In genomic region chr10:11874568-11875182, GRCh38 we compare ENCODE assay signal across 8 cellular contexts. TPM values are rescaled to one million over a fixed set of nuclear protein-coding genes. Genes with fewer than 3 reads are reported as not detected.
DNase-seq lines count a peak whose midpoint lies in the region; ATAC-seq and TF ChIP-seq lines count a peak whose summit lies in the region.

No MANE protein-coding gene starts in this region.

- H3K4me1 Mint-ChIP-seq in neural crest cell, result peaks cover 36% of the 10 kb centered on the region

- H3K27me3 Mint-ChIP-seq in neural crest cell (ENCODE audit: low read depth), result no peaks in the 10 kb centered on the region

- no peaks in the 10 kb centered on the region for H3K9me3 Mint-ChIP-seq in neural crest cell

- peaks cover 13 to 26% (median 23%) of the 10 kb centered on the region in 4 donors for H3K4me1 ChIP-seq in transverse colon

- peak overlapping the region; percentile 75 for H3K27ac Mint-ChIP-seq in neural crest cell (ENCODE audit: unreplicated experiment)

- no peaks in the 10 kb centered on the region for H3K9me3 ChIP-seq in transverse colon

- H3K36me3 Mint-ChIP-seq in neural crest cell (ENCODE audit: low read depth), result no peaks in the 10 kb centered on the region

- H3K4me3 ChIP-seq in epithelial cell of esophagus (ENCODE audit: low read length), result peak overlapping the region; percentile 24
- no peak overlapping the region for H3K4me3 ChIP-seq in transverse colon

- no peak for TF ChIP-seq CTCF in epithelial cell of esophagus (IDR thresholded peaks at IDR 0.05; ENCODE audit: insufficient read depth, low read depth, low read length, missing control alignments)
- no peak for TF ChIP-seq CTCF in neural crest cell (conservative IDR thresholded peaks at IDR 0.05)
- no peak for TF ChIP-seq CTCF in transverse colon (IDR thresholded peaks at IDR 0.05)

- no peaks in the 10 kb centered on the region for H3K36me3 ChIP-seq in transverse colon

- H3K4me3 Mint-ChIP-seq in neural crest cell, result peak overlapping the region; percentile 81

- peak; percentile 54 for ATAC-seq in Right ventricle myocardium inferior

- no peak for TF ChIP-seq POLR2A in transverse colon (IDR thresholded peaks at IDR 0.05)

- H3K27ac ChIP-seq in transverse colon, result peak overlapping the region; percentile 52 to 69 (median 60)

- no peaks in the 10 kb centered on the region for H3K27me3 ChIP-seq in transverse colon

- no peak for TF ChIP-seq EP300 in transverse colon (IDR thresholded peaks at IDR 0.05; ENCODE audit: low read depth)

- WGBS in transverse colon (ENCODE audit: low coverage in 1 of 2), 2 donors, result 29% methylated on average over 11 of the region's 11 CpGs; no CpG with 5 or more reads in 1 of the 2 donors

- DNase-seq in Right ventricle myocardium inferior (ENCODE audit: missing footprints) (peak; percentile 65), cardiac septum (ENCODE audit: low spot score) (no peak), epithelial cell of esophagus (ENCODE audit: low read depth) (peak; percentile 89), neural crest cell (ENCODE audit: low read depth, low spot score) (peak; percentile 73), transverse colon (no peak), pons (ENCODE audit: low spot score) (no peak), NCI-H1694 (lab: John Stamatoyannopoulos, UW) (no peak)
- DNase-seq in activated CD4-positive, alpha-beta T cell treated with anti-CD3 and anti-CD28 coated beads for 4 hours, result peak; percentile 29 to 37

- intact Hi-C loops in Right ventricle myocardium inferior (cut with DNase I) (no loop called here), cardiac septum (cut with DNase I) (no loop called here), transverse colon (cut with DNase I; ENCODE audit: low total_unique reads) (no loop called here)

- in situ Hi-C loops in transverse colon (cut with MboI; ENCODE audit: low pct_ligation_motif_present in 1 of 4, low pct_unique_long_range_greater_than_20kb in 1 of 4, low sequenced_read_pairs in 3 of 4), result no loop called here

RNA-seq across cellular contexts. Expression of gene PROSER2, which starts 51.5 kb away (rescaled TPM):
- total RNA-seq in Right ventricle myocardium inferior (1.2 TPM), cardiac septum (1.3 TPM), neural crest cell (7.5 and 7.7 TPM in 2 replicates), transverse colon (10 to 100 TPM in 1 of 4 donors, 1 to 10 TPM in 3; 4.2 to 29.2 (median 6.9) TPM)

Comparison
In these comparisons a context has a peak if more than half of its experiments do, and no peak if none do; other contexts are left out.
1. DNase-seq: peak in Right ventricle myocardium inferior (single experiment), activated CD4-positive, alpha-beta T cell treated with anti-CD3 and anti-CD28 coated beads for 4 hours (2 of 2), epithelial cell of esophagus (single experiment) and neural crest cell (single experiment); none in cardiac septum (single experiment), transverse colon (single experiment), pons (single experiment) and NCI-H1694 (single experiment).